In genomic region chr16:27272697-27273096, GRCh38 we compare ENCODE assay signal across 8 cellular contexts. TPM values are rescaled to one million over a fixed set of nuclear protein-coding genes. Genes with fewer than 3 reads are reported as not detected.
DNase-seq lines count a peak whose midpoint lies in the region; ATAC-seq and TF ChIP-seq lines count a peak whose summit lies in the region.
"Not testable (repeated sequence)": the region's sequence is repeated elsewhere in the genome, so short reads cannot be mapped to it uniquely, and the experiment has no call there.

No MANE protein-coding gene starts in this region.

- H3K27ac ChIP-seq in CD4-positive, alpha-beta T cell (ENCODE audit: low read depth, low read length), result not testable (repeated sequence)

- H3K27me3 ChIP-seq in CD4-positive, alpha-beta T cell (ENCODE audit: control insufficient read depth, insufficient read depth, low read length), result not testable (repeated sequence)

- CTCF ChIA-PET in CD4-positive, alpha-beta T cell (lab: Charles Lee), result interaction anchor here (0.7 to 3.2 kb wide), 3 partner anchors 38 to 134 kb away, joined by 3 to 15 read pairs (median 3); no protein-coding TSS in a partner anchor
- CTCF ChIA-PET in activated CD4-positive, alpha-beta T cell treated with anti-CD3 and anti-CD28 coated beads, Interleukin-2, amount 10 ng/mL, durations not matched to agents 7 days and 5 days (lab: Charles Lee), result interaction anchor here (0.9 to 2.0 kb wide), 5 partner anchors 15 to 93 kb away, joined by 3 to 6 read pairs (median 4); no protein-coding TSS in a partner anchor

- intact Hi-C loops in CD4-positive, alpha-beta T cell (cut with DNase I, micrococcal nuclease), result loop anchor here in 1 of 2 experiments (5.0 kb wide), 1 partner anchor 45 kb away; no protein-coding TSS in a partner anchor

- POLR2A ChIA-PET in CD4-positive, alpha-beta T cell (lab: Charles Lee), result interaction anchor here (0.7 kb wide), 1 partner anchor 10 kb away, joined by 4 read pairs; no protein-coding TSS in a partner anchor
- POLR2A ChIA-PET in activated CD4-positive, alpha-beta T cell treated with anti-CD3 and anti-CD28 coated beads, Interleukin-2, amount 10 ng/mL, durations not matched to agents 7 days and 5 days (lab: Charles Lee), result interaction anchor here (0.6 to 1.6 kb wide), 2 partner anchors 10 to 38 kb away, joined by 3 to 5 read pairs; no protein-coding TSS in a partner anchor

- H3K9me3 ChIP-seq in CD4-positive, alpha-beta T cell (ENCODE audit: control insufficient read depth, low read length); T-helper 17 cell (ENCODE audit: control insufficient read depth, low read length, poor library complexity, severe bottlenecking): not testable (repeated sequence)

- peaks cover 65% of the 10 kb centered on the region for H3K4me1 Mint-ChIP-seq in CD4-positive, alpha-beta T cell (ENCODE audit: low read depth)
- H3K4me1 Mint-ChIP-seq in T-helper 17 cell, result peaks cover 34% of the 10 kb centered on the region
- H3K4me1 Mint-ChIP-seq in activated CD4-positive, alpha-beta T cell treated with anti-CD3 and anti-CD28 coated beads, Interleukin-2, amount 10 ng/mL, durations not matched to agents 7 days and 5 days, result peaks cover 72% of the 10 kb centered on the region
- peaks cover 71% of the 10 kb centered on the region for H3K4me1 Mint-ChIP-seq in activated T-cell treated with anti-CD3 and anti-CD28 coated beads, Interleukin-2, amount 50 U/mL, for 24 hours (ENCODE audit: low read depth)

- H3K9me3 Mint-ChIP-seq in CD4-positive, alpha-beta T cell; activated CD4-positive, alpha-beta T cell treated with anti-CD3 and anti-CD28 coated beads, Interleukin-2, amount 10 ng/mL, durations not matched to agents 7 days and 5 days; activated T-cell treated with anti-CD3 and anti-CD28 coated beads, Interleukin-2, amount 50 U/mL, for 24 hours; activated naive CD4-positive, alpha-beta T cell treated with anti-CD3 and anti-CD28 coated beads, Interleukin-2, amount 50 U/mL, for 72 hours: not testable (repeated sequence)

- H3K4me3 Mint-ChIP-seq in CD4-positive, alpha-beta T cell; T-helper 17 cell; activated CD4-positive, alpha-beta T cell treated with anti-CD3 and anti-CD28 coated beads, Interleukin-2, amount 10 ng/mL, durations not matched to agents 7 days and 5 days; activated T-cell treated with anti-CD3 and anti-CD28 coated beads, Interleukin-2, amount 50 U/mL, for 24 hours: not testable (repeated sequence)

- peaks cover 12% of the 10 kb centered on the region for H3K36me3 Mint-ChIP-seq in CD4-positive, alpha-beta T cell (ENCODE audit: low read depth)
- not testable (repeated sequence) for H3K36me3 Mint-ChIP-seq in T-helper 17 cell (ENCODE audit: low read depth)
- peaks cover 13% of the 10 kb centered on the region for H3K36me3 Mint-ChIP-seq in activated CD4-positive, alpha-beta T cell treated with anti-CD3 and anti-CD28 coated beads, Interleukin-2, amount 10 ng/mL, durations not matched to agents 7 days and 5 days (ENCODE audit: low read depth)
- H3K36me3 Mint-ChIP-seq in activated T-cell treated with anti-CD3 and anti-CD28 coated beads, Interleukin-2, amount 50 U/mL, for 24 hours (ENCODE audit: low read depth), result peaks cover 16% of the 10 kb centered on the region
- peaks cover 30 to 32% of the 10 kb centered on the region in 2 donors for H3K36me3 Mint-ChIP-seq in activated naive CD4-positive, alpha-beta T cell treated with anti-CD3 and anti-CD28 coated beads, Interleukin-2, amount 50 U/mL, for 72 hours

- DNase-seq in CD4-positive, alpha-beta T cell; T-helper 17 cell; activated CD4-positive, alpha-beta T cell treated with anti-CD3 and anti-CD28 coated beads, Interleukin-2, amount 10 ng/mL, durations not matched to agents 7 days and 5 days; activated T-cell treated with anti-CD3 and anti-CD28 coated beads, Interleukin-2, amount 50 U/mL, for 24 hours; activated naive CD4-positive, alpha-beta T cell treated with anti-CD3 and anti-CD28 coated beads, Interleukin-2, amount 50 U/mL, for 72 hours (ENCODE audit: low spot score in 2 of 2): not testable (repeated sequence)
- DNase-seq in left lobe of liver (ENCODE audit: low spot score) (peak; percentile 24), ureter (ENCODE audit: low spot score) (peak; percentile 26)
- DNase-seq in stimulated activated CD8-positive, alpha-beta memory T cell treated with anti-CD3 and anti-CD28 coated beads, Interleukin-4, amount 100 ng/mL, for 48 hours, result peak; percentile 24

- not testable (repeated sequence) for TF ChIP-seq CTCF in CD4-positive, alpha-beta T cell (IDR thresholded peaks at IDR 0.05)

- ATAC-seq in CD4-positive, alpha-beta T cell (ENCODE audit: poor library complexity); T-helper 17 cell; activated naive CD4-positive, alpha-beta T cell treated with anti-CD3 and anti-CD28 coated beads, Interleukin-2, amount 50 U/mL, for 72 hours; left lobe of liver: not testable (repeated sequence)

- not testable (repeated sequence) for H3K27me3 Mint-ChIP-seq in CD4-positive, alpha-beta T cell; T-helper 17 cell; activated CD4-positive, alpha-beta T cell treated with anti-CD3 and anti-CD28 coated beads, Interleukin-2, amount 10 ng/mL, durations not matched to agents 7 days and 5 days; activated T-cell treated with anti-CD3 and anti-CD28 coated beads, Interleukin-2, amount 50 U/mL, for 24 hours

- peak overlapping the region; percentile 77 for H3K27ac Mint-ChIP-seq in CD4-positive, alpha-beta T cell
- H3K27ac Mint-ChIP-seq in T-helper 17 cell, result peak overlapping the region; percentile 89
- peak overlapping the region; percentile 91 for H3K27ac Mint-ChIP-seq in activated CD4-positive, alpha-beta T cell treated with anti-CD3 and anti-CD28 coated beads, Interleukin-2, amount 10 ng/mL, durations not matched to agents 7 days and 5 days
- H3K27ac Mint-ChIP-seq in activated T-cell treated with anti-CD3 and anti-CD28 coated beads, Interleukin-2, amount 50 U/mL, for 24 hours, result peak overlapping the region; percentile 95
- peak overlapping the region; percentile 92 to 93 for H3K27ac Mint-ChIP-seq in activated naive CD4-positive, alpha-beta T cell treated with anti-CD3 and anti-CD28 coated beads, Interleukin-2, amount 50 U/mL, for 72 hours

RNA-seq across cellular contexts. Expression of gene NSMCE1, which starts 4.1 kb away (rescaled TPM):
- total RNA-seq in CD4-positive, alpha-beta T cell, result 10 to 100 TPM; 31.9 to 33.9 TPM
- total RNA-seq in T-helper 17 cell, result 10 to 100 TPM; 35.1 to 49.2 TPM
- total RNA-seq in activated CD4-positive, alpha-beta T cell treated with anti-CD3 and anti-CD28 coated beads, Interleukin-2, amount 10 ng/mL, durations not matched to agents 7 days and 5 days, result 100 to 1,000 TPM in 1 of 2 experiments, 10 to 100 TPM in 1; 95.8 to 106 TPM
- total RNA-seq in activated naive CD4-positive, alpha-beta T cell treated with anti-CD3 and anti-CD28 coated beads, Interleukin-2, amount 50 U/mL, for 72 hours, result 100 to 1,000 TPM; 106 to 132 TPM
- total RNA-seq in left lobe of liver, result 27.9 TPM
- 66.1 TPM for total RNA-seq in ureter

RNA-seq across cellular contexts. Expression of gene IL4R, which starts 41.1 kb away (rescaled TPM):
- 100 to 1,000 TPM; 145 to 147 TPM for total RNA-seq in CD4-positive, alpha-beta T cell
- total RNA-seq in T-helper 17 cell (100 to 1,000 TPM; 156 to 173 TPM), left lobe of liver (51.4 TPM), ureter (135 TPM)
- total RNA-seq in activated CD4-positive, alpha-beta T cell treated with anti-CD3 and anti-CD28 coated beads, Interleukin-2, amount 10 ng/mL, durations not matched to agents 7 days and 5 days, result 100 to 1,000 TPM; 242 to 262 TPM
- total RNA-seq in activated naive CD4-positive, alpha-beta T cell treated with anti-CD3 and anti-CD28 coated beads, Interleukin-2, amount 50 U/mL, for 72 hours, result 100 to 1,000 TPM; 166 to 218 TPM
